ENCODE assay signal across 8 cellular contexts in the genomic region with DNA sequence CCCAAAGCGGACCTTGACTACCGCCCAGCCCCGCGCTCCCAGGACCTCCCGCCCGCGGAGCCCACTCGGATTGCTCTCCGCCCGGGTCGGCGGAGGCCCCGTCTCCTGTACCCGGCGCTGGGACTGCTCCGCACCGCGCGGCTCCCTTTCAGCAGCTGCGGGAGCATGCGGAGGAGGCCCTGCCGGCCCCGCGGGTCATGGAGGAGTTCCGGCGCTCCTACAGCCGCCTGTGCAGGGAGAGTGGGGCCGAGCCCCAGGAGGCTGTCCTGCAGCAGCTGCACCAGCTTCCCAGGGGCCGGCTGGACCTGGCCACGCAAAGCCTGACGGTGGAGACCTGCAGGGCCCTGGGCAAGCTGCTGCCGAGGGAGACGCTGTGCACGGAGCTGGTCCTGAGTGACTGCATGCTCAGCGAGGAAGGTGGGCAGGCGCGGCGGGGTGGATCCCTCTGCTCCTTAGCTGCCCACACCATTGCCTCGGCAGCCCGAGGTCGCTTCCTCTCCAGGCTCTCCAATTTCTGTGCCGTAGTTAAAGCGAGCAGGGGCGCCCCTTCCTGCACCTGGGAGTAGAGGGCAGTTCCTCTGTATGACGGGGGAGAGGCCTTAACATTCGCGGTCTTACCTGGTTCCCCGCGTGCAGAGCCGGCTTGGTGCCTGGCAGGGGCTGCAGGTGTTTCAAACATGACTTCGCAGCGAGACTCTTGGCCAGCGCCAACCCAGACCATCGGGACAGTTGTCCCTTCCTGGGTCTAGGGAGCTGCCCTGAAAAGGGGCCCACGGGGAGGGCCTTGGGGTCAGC. TPM values are rescaled to one million over a fixed set of nuclear protein-coding genes. Genes with fewer than 3 reads are reported as not detected.
A peak's percentile ranks its signal among the peaks of the same experiment; 100 is the strongest.
DNase-seq lines count a peak whose midpoint lies in the region; ATAC-seq and TF ChIP-seq lines count a peak whose summit lies in the region.

No MANE protein-coding gene starts in this region.

- H3K9me3 ChIP-seq in effector memory CD4-positive, alpha-beta T cell (ENCODE audit: control insufficient read depth, low read length): no peaks in the 10 kb centered on the region
- H3K9me3 ChIP-seq in naive thymus-derived CD4-positive, alpha-beta T cell (ENCODE audit: control insufficient read depth in 2 of 3, low read length in 3 of 3): no peaks in the 10 kb centered on the region

- peaks cover 24% of the 10 kb centered on the region for H3K4me1 ChIP-seq in effector memory CD4-positive, alpha-beta T cell (ENCODE audit: control insufficient read depth, insufficient read depth, low read length, poor library complexity, severe bottlenecking)
- H3K4me1 ChIP-seq in naive thymus-derived CD4-positive, alpha-beta T cell (ENCODE audit: control insufficient read depth in 2 of 2, insufficient read depth in 2 of 2, low read length in 2 of 2): peaks cover 16 to 29% of the 10 kb centered on the region in 2 donors

- no peaks in the 10 kb centered on the region for H3K9me3 Mint-ChIP-seq in activated CD4-positive, alpha-beta T cell treated with anti-CD3 and anti-CD28 coated beads, Interleukin-2, amount 10 ng/mL, durations not matched to agents 7 days and 5 days
- H3K9me3 Mint-ChIP-seq in naive thymus-derived CD4-positive, alpha-beta T cell: no peaks in the 10 kb centered on the region

- intact Hi-C loops in naive thymus-derived CD4-positive, alpha-beta T cell (cut with micrococcal nuclease): loop anchor here (1.0 to 5.0 kb wide), 15 partner anchors 14 to 729 kb away; partner anchors contain the start of genes ASPSCR1 (in 2 of the 2), DCXR (in 2 of the 2), HEXD (in 2 of the 2) and MCRIP1 (in 2 of the 2)

- peak; percentile 13 for ATAC-seq in HG02759 (IDR thresholded peaks at IDR 0.05; ENCODE audit: unreplicated experiment)
- ATAC-seq in naive thymus-derived CD4-positive, alpha-beta T cell: no peak

- POLR2A ChIA-PET in activated CD4-positive, alpha-beta T cell treated with anti-CD3 and anti-CD28 coated beads, Interleukin-2, amount 10 ng/mL, durations not matched to agents 7 days and 5 days (lab: Charles Lee): no interaction called here
- POLR2A ChIA-PET in RWPE1 (lab: Yijun Ruan, JAX; ENCODE audit: low non-redundant PET): interaction anchor here (1.0 kb wide), 1 partner anchor 8 kb away, joined by 3 read pairs; the partner anchor contains the start of gene RAC3
- POLR2A ChIA-PET in naive thymus-derived CD4-positive, alpha-beta T cell (lab: Charles Lee): interaction anchor here (0.9 to 4.6 kb wide), 6 partner anchors 56 to 177 kb away, joined by 3 to 29 read pairs (median 4); partner anchors contain the start of gene NOTUM

- TF ChIP-seq CTCF in RWPE1 (conservative IDR thresholded peaks at IDR 0.05; ENCODE audit: low read depth): no peak

- H3K4me3 Mint-ChIP-seq in activated CD4-positive, alpha-beta T cell treated with anti-CD3 and anti-CD28 coated beads, Interleukin-2, amount 10 ng/mL, durations not matched to agents 7 days and 5 days: peak overlapping the region; percentile 84
- H3K4me3 Mint-ChIP-seq in naive thymus-derived CD4-positive, alpha-beta T cell: peak overlapping the region; percentile 72 to 89 (median 83)

- H3K36me3 Mint-ChIP-seq in activated CD4-positive, alpha-beta T cell treated with anti-CD3 and anti-CD28 coated beads, Interleukin-2, amount 10 ng/mL, durations not matched to agents 7 days and 5 days (ENCODE audit: low read depth): peaks cover 12% of the 10 kb centered on the region
- H3K36me3 Mint-ChIP-seq in naive thymus-derived CD4-positive, alpha-beta T cell: peaks cover 0 to 2% (median 0%) of the 10 kb centered on the region in 5 donors

- DNase-seq in activated CD4-positive, alpha-beta T cell treated with anti-CD3 and anti-CD28 coated beads, Interleukin-2, amount 10 ng/mL, durations not matched to agents 7 days and 5 days: peak; percentile 36
- DNase-seq in activated CD4-positive, alpha-beta T cell treated with anti-CD3 and anti-CD28 coated beads, Interleukin-2, amount 50 U/mL, for 4 hours: no peak
- DNase-seq in RWPE1 (ENCODE audit: low spot score) (no peak), occipital lobe (lab: John Stamatoyannopoulos, UW) (no peak), DMS79 treated with DMSO at 0.1 percent for 48 hours (lab: John Stamatoyannopoulos, UW) (no peak)
- DNase-seq in effector memory CD4-positive, alpha-beta T cell: peak in 1 of 3 donors; percentile 8
- DNase-seq in naive thymus-derived CD4-positive, alpha-beta T cell: peak in 2 of 9 donors; percentile 23 to 25

- H3K4me3 ChIP-seq in effector memory CD4-positive, alpha-beta T cell (ENCODE audit: insufficient read depth, low read depth, low read length, poor library complexity, severe bottlenecking): peak overlapping the region; percentile 86
- H3K4me3 ChIP-seq in naive thymus-derived CD4-positive, alpha-beta T cell (ENCODE audit: low read length): peak overlapping the region; percentile 68

- CTCF ChIA-PET in activated CD4-positive, alpha-beta T cell treated with anti-CD3 and anti-CD28 coated beads, Interleukin-2, amount 10 ng/mL, durations not matched to agents 7 days and 5 days (lab: Charles Lee): interaction anchor here (2.5 to 7.4 kb wide), 3 partner anchors 13 to 68 kb away, joined by 6 to 66 read pairs (median 49); partner anchors contain the start of genes DCXR and NOTUM
- CTCF ChIA-PET in RWPE1 (lab: Yijun Ruan, JAX): interaction anchor here (0.6 to 4.9 kb wide), 4 partner anchors 14 to 89 kb away, joined by 3 to 128 read pairs (median 4); partner anchors contain the start of genes DCXR and NOTUM
- CTCF ChIA-PET in naive thymus-derived CD4-positive, alpha-beta T cell (lab: Charles Lee): interaction anchor here (1.0 to 6.1 kb wide), 2 partner anchors 14 to 62 kb away, joined by 3 to 122 read pairs; partner anchors contain the start of genes DCXR and NOTUM

- H3K4me1 Mint-ChIP-seq in activated CD4-positive, alpha-beta T cell treated with anti-CD3 and anti-CD28 coated beads, Interleukin-2, amount 10 ng/mL, durations not matched to agents 7 days and 5 days: peaks cover 44% of the 10 kb centered on the region
- H3K4me1 Mint-ChIP-seq in naive thymus-derived CD4-positive, alpha-beta T cell: peaks cover 7 to 28% (median 22%) of the 10 kb centered on the region in 7 donors

- no peaks in the 10 kb centered on the region for H3K27me3 ChIP-seq in effector memory CD4-positive, alpha-beta T cell (replicated peaks; ENCODE audit: control insufficient read depth, insufficient read depth, low read length, poor library complexity, severe bottlenecking)
- no peaks in the 10 kb centered on the region for H3K27me3 ChIP-seq in naive thymus-derived CD4-positive, alpha-beta T cell (ENCODE audit: control insufficient read depth in 2 of 2, insufficient read depth in 2 of 2, low read length in 2 of 2)

- no peaks in the 10 kb centered on the region for H3K27me3 Mint-ChIP-seq in activated CD4-positive, alpha-beta T cell treated with anti-CD3 and anti-CD28 coated beads, Interleukin-2, amount 10 ng/mL, durations not matched to agents 7 days and 5 days
- no peaks in the 10 kb centered on the region for H3K27me3 Mint-ChIP-seq in naive thymus-derived CD4-positive, alpha-beta T cell

- no peaks in the 10 kb centered on the region for H3K36me3 ChIP-seq in effector memory CD4-positive, alpha-beta T cell (ENCODE audit: control insufficient read depth, insufficient read depth, low read length)
- peaks cover 0 to 15% (median 0%) of the 10 kb centered on the region in 3 experiments for H3K36me3 ChIP-seq in naive thymus-derived CD4-positive, alpha-beta T cell (ENCODE audit: control insufficient read depth in 2 of 3, insufficient read depth in 3 of 3, low read length in 3 of 3)

- no peak overlapping the region for H3K27ac Mint-ChIP-seq in activated CD4-positive, alpha-beta T cell treated with anti-CD3 and anti-CD28 coated beads, Interleukin-2, amount 10 ng/mL, durations not matched to agents 7 days and 5 days
- peak overlapping the region in 1 of 9 donors; percentile 43 for H3K27ac Mint-ChIP-seq in naive thymus-derived CD4-positive, alpha-beta T cell

- peak overlapping the region; percentile 70 for H3K27ac ChIP-seq in RWPE1
- H3K27ac ChIP-seq in effector memory CD4-positive, alpha-beta T cell (ENCODE audit: insufficient read depth, low read length, poor library complexity, severe bottlenecking): no peak overlapping the region
- peak overlapping the region; percentile 3 for H3K27ac ChIP-seq in naive thymus-derived CD4-positive, alpha-beta T cell (ENCODE audit: low read depth, low read length)

RNA-seq across cellular contexts. Expression of gene LRRC45, which starts 0.5 kb away (rescaled TPM):
- total RNA-seq in activated CD4-positive, alpha-beta T cell treated with anti-CD3 and anti-CD28 coated beads, Interleukin-2, amount 10 ng/mL, durations not matched to agents 7 days and 5 days: 10 to 100 TPM; 54.5 to 68.4 TPM
- total RNA-seq in naive thymus-derived CD4-positive, alpha-beta T cell: 10 to 100 TPM in 4 of 5 experiments, 1 to 10 TPM in 1; 9.2 to 39.1 (median 15.0) TPM
- 1 to 10 TPM; 4.1 to 6.3 TPM for polyA plus RNA-seq in naive thymus-derived CD4-positive, alpha-beta T cell
- 14.2 TPM for total RNA-seq in occipital lobe

RNA-seq across cellular contexts. Expression of gene CENPX, which starts 1.0 kb away (rescaled TPM):
- 10 to 100 TPM; 57.3 to 73.0 TPM for total RNA-seq in activated CD4-positive, alpha-beta T cell treated with anti-CD3 and anti-CD28 coated beads, Interleukin-2, amount 10 ng/mL, durations not matched to agents 7 days and 5 days
- total RNA-seq in naive thymus-derived CD4-positive, alpha-beta T cell: 10 to 100 TPM; 25.5 to 71.8 (median 31.8) TPM
- polyA plus RNA-seq in naive thymus-derived CD4-positive, alpha-beta T cell: 10 to 100 TPM; 62.3 to 72.7 TPM
- total RNA-seq in occipital lobe: 29.2 TPM

RNA-seq across cellular contexts. Expression of gene RAC3, which starts 7.8 kb away (rescaled TPM):
- total RNA-seq in activated CD4-positive, alpha-beta T cell treated with anti-CD3 and anti-CD28 coated beads, Interleukin-2, amount 10 ng/mL, durations not matched to agents 7 days and 5 days: 10 to 100 TPM; 12.2 to 13.7 TPM
- total RNA-seq in naive thymus-derived CD4-positive, alpha-beta T cell: 1 to 10 TPM; 1.3 to 8.5 (median 2.1) TPM
- polyA plus RNA-seq in naive thymus-derived CD4-positive, alpha-beta T cell: not detected
- 76.0 TPM for total RNA-seq in occipital lobe

RNA-seq across cellular contexts. Expression of gene DCXR, which starts 13.9 kb away (rescaled TPM):
- 100 to 1,000 TPM; 140 to 144 TPM for total RNA-seq in activated CD4-positive, alpha-beta T cell treated with anti-CD3 and anti-CD28 coated beads, Interleukin-2, amount 10 ng/mL, durations not matched to agents 7 days and 5 days
- 100 to 1,000 TPM in 1 of 5 experiments, 10 to 100 TPM in 4; 63.0 to 130 (median 83.6) TPM for total RNA-seq in naive thymus-derived CD4-positive, alpha-beta T cell
- polyA plus RNA-seq in naive thymus-derived CD4-positive, alpha-beta T cell: 100 to 1,000 TPM; 164 to 228 TPM
- 18.1 TPM for total RNA-seq in occipital lobe

RNA-seq across cellular contexts. Expression of gene RFNG, which starts 28.0 kb away (rescaled TPM):
- total RNA-seq in activated CD4-positive, alpha-beta T cell treated with anti-CD3 and anti-CD28 coated beads, Interleukin-2, amount 10 ng/mL, durations not matched to agents 7 days and 5 days: 10 to 100 TPM; 29.0 to 29.8 TPM
- total RNA-seq in naive thymus-derived CD4-positive, alpha-beta T cell: 10 to 100 TPM; 25.0 to 45.5 (median 31.5) TPM
- 1 to 10 TPM; 4.2 to 6.7 TPM for polyA plus RNA-seq in naive thymus-derived CD4-positive, alpha-beta T cell
- total RNA-seq in occipital lobe: 14.5 TPM
